In the genomic region with DNA sequence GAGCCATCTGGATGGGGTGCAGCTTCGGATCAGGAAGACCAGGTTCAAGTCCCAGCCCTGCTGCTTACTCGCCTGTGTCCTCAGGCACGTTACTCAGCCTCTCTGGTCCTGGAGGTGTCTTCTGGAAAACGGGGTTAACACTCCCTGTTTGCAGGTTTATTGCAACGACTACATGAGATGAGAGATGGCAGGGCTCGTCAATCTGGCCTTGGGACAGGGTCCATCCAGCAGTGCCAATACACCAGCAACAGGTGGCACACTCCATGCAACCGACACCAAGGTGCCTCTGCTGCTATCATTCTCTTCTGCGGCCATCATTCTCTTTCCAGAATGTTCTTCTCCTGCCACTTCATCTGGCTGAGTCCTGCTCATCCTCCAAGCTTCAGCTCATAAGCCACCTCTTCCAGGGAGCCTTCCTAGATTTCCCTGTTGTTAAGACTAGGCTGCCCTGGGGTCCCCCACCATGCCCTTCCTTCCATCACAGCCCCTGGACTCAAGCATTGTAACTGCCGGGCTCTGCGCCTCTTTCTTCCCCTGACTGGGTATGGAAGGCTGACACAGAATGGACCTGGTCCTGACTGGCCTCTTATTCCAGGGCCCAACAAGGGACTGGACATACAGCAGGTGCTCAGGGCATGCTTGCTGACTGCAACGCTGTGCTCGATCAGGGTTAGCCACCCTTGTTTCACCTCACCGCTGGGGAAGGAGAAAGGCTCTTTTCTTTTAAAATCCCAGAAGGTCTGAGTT, we compare ENCODE assay signal across 21 cellular contexts.
A peak's percentile ranks its signal among the peaks of the same experiment; 100 is the strongest.
DNase-seq lines count a peak whose midpoint lies in the region; ATAC-seq and TF ChIP-seq lines count a peak whose summit lies in the region.
"Had no signal": no experiment of that assay in that cellular context is flagged by ENCODE, and none has a peak within 500 bp of the region (broad histone marks: within the 10 kb centered on the region; RNA-seq: fewer than 3 reads in every experiment).

No MANE protein-coding gene starts in this region.

- no peaks in the 10 kb centered on the region for H3K27me3 ChIP-seq in aorta (ENCODE audit: control insufficient read depth in 1 of 2, insufficient read depth in 2 of 2, low read length in 1 of 2)
- H3K27me3 ChIP-seq: body of pancreas had no signal

- H3K9me3 Mint-ChIP-seq in WTC11: no peaks in the 10 kb centered on the region
- H3K9me3 Mint-ChIP-seq: activated CD8-positive, alpha-beta T cell treated with anti-CD3 and anti-CD28 coated beads for 36 hours; activated T-cell treated with anti-CD3 and anti-CD28 coated beads, Interleukin-2, amount 50 U/mL, for 24 hours; effector memory CD8-positive, alpha-beta T cell; mesothelial cell of epicardium; nephron had no signal

- DNase-seq in left cardiac atrium: peak; percentile 6
- DNase-seq in Right ventricle myocardium inferior (ENCODE audit: missing footprints): no peak
- peak; percentile 2 for DNase-seq in WTC11 (ENCODE audit: low spot score)
- peak; percentile 51 for DNase-seq in mesenteric fat pad (ENCODE audit: low spot score)
- DNase-seq in aorta: peak; percentile 19 to 44
- DNase-seq in central memory CD4-positive, alpha-beta T cell: no peak
- DNase-seq in NCI-H2196 treated with DMSO at 0.1 percent for 48 hours (lab: John Stamatoyannopoulos, UW; ENCODE audit: unreplicated experiment): no peak
- DNase-seq: activated CD8-positive, alpha-beta T cell treated with anti-CD3 and anti-CD28 coated beads for 36 hours; CD4-positive, CD25-positive, alpha-beta regulatory T cell; effector memory CD8-positive, alpha-beta T cell; NCI-H1048; NCI-H2081; NK-92 treated with Interleukin-12 subunit alpha and Interleukin-12 subunit beta, amount 100 ng/mL, for 24 hours had no signal

- H3K9me3 ChIP-seq in aorta (ENCODE audit: control insufficient read depth, low read length): no peaks in the 10 kb centered on the region
- H3K9me3 ChIP-seq: body of pancreas had no signal

- no peak overlapping the region for H3K4me3 Mint-ChIP-seq in WTC11
- H3K4me3 Mint-ChIP-seq: activated CD8-positive, alpha-beta T cell treated with anti-CD3 and anti-CD28 coated beads for 36 hours; activated naive CD8-positive, alpha-beta T cell; activated T-cell treated with anti-CD3 and anti-CD28 coated beads, Interleukin-2, amount 50 U/mL, for 24 hours; CD4-positive, CD25-positive, alpha-beta regulatory T cell; effector memory CD8-positive, alpha-beta T cell; mesothelial cell of epicardium; nephron had no signal

- no peak for TF ChIP-seq CTCF in WTC11 (IDR thresholded peaks at IDR 0.05)

- no peaks in the 10 kb centered on the region for H3K27me3 Mint-ChIP-seq in WTC11 (ENCODE audit: low read depth)
- H3K27me3 Mint-ChIP-seq: activated CD8-positive, alpha-beta T cell treated with anti-CD3 and anti-CD28 coated beads for 36 hours; activated naive CD8-positive, alpha-beta T cell; CD4-positive, CD25-positive, alpha-beta regulatory T cell had no signal

- peaks cover under 1% of the 10 kb centered on the region; the same call in 1 of the 2 replicates for H3K4me1 Mint-ChIP-seq in WTC11
- H3K4me1 Mint-ChIP-seq: CD4-positive, CD25-positive, alpha-beta regulatory T cell had no signal

- no peak overlapping the region for H3K27ac ChIP-seq in aorta (ENCODE audit: low read depth in 1 of 2, low read length in 2 of 2)
- H3K27ac ChIP-seq: body of pancreas, parathyroid adenoma, SK-N-MC had no signal

- CTCF ChIA-PET in WTC11 (lab: Charles Lee): no interaction called here

- H3K4me3 ChIP-seq in aorta (ENCODE audit: low read length in 2 of 2): no peak overlapping the region
- H3K4me3 ChIP-seq: body of pancreas, SK-N-MC had no signal

- no peaks in the 10 kb centered on the region for H3K36me3 ChIP-seq in aorta (ENCODE audit: control insufficient read depth in 1 of 2, insufficient read depth in 2 of 2, low read length in 1 of 2)

- WGBS in aorta, 2 donors: 82 to 83% methylated on average over 12 to 13 of the region's 13 CpGs

- POLR2A ChIA-PET in WTC11 (lab: Charles Lee): no interaction called here

- ATAC-seq in left cardiac atrium (no peak), Right ventricle myocardium inferior (no peak), WTC11 (no peak), aorta (ENCODE audit: low FRiP score) (no peak)
- ATAC-seq: activated CD8-positive, alpha-beta T cell treated with anti-CD3 and anti-CD28 coated beads for 36 hours; body of pancreas; effector memory CD8-positive, alpha-beta T cell; left colon had no signal

- H3K27ac Mint-ChIP-seq in WTC11: no peak overlapping the region
- H3K27ac Mint-ChIP-seq: activated CD8-positive, alpha-beta T cell treated with anti-CD3 and anti-CD28 coated beads for 36 hours; activated naive CD8-positive, alpha-beta T cell; activated T-cell treated with anti-CD3 and anti-CD28 coated beads, Interleukin-2, amount 50 U/mL, for 24 hours; CD4-positive, CD25-positive, alpha-beta regulatory T cell; effector memory CD8-positive, alpha-beta T cell; mesothelial cell of epicardium; nephron had no signal

- no peaks in the 10 kb centered on the region for H3K36me3 Mint-ChIP-seq in WTC11
- H3K36me3 Mint-ChIP-seq: activated naive CD8-positive, alpha-beta T cell; CD4-positive, CD25-positive, alpha-beta regulatory T cell; mesothelial cell of epicardium had no signal

- intact Hi-C loops in left cardiac atrium (cut with DNase I): no loop called here
- intact Hi-C loops in Right ventricle myocardium inferior (cut with DNase I): no loop called here
- intact Hi-C loops in aorta (cut with DNase I): no loop called here

- no peaks in the 10 kb centered on the region for H3K4me1 ChIP-seq in aorta (ENCODE audit: control insufficient read depth in 1 of 2, insufficient read depth in 2 of 2, low read length in 2 of 2)
- H3K4me1 ChIP-seq: parathyroid adenoma had no signal

TF ChIP-seq in WTC11, 78 proteins besides CTCF, POLR2A, EP300 and RAD21:
- TF ChIP-seq ZNF263 (CRISPR knock-in tag; IDR thresholded peaks at IDR 0.05; ENCODE audit: low read depth) (no peak), TEAD4 (CRISPR knock-in tag; IDR thresholded peaks at IDR 0.05) (no peak), FOXK1 (CRISPR knock-in tag; IDR thresholded peaks at IDR 0.05) (no peak), NFYB (CRISPR knock-in tag; conservative IDR thresholded peaks at IDR 0.05; ENCODE audit: low read depth) (no peak)
- TF ChIP-seq, protein P1, sequence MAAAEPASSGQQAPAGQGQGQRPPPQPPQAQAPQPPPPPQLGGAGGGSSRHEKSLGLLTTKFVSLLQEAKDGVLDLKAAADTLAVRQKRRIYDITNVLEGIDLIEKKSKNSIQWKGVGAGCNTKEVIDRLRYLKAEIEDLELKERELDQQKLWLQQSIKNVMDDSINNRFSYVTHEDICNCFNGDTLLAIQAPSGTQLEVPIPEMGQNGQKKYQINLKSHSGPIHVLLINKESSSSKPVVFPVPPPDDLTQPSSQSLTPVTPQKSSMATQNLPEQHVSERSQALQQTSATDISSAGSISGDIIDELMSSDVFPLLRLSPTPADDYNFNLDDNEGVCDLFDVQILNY (CRISPR knock-in tag; IDR thresholded peaks at IDR 0.05): no peak

Comparison
In these comparisons a context has a peak if more than half of its experiments do, and no peak if none do; other contexts are left out.
1. DNase-seq: peak in left cardiac atrium (single experiment), WTC11 (single experiment), mesenteric fat pad (single experiment) and aorta (2 of 2); none in Right ventricle myocardium inferior (single experiment), central memory CD4-positive, alpha-beta T cell (single experiment) and NCI-H2196 treated with DMSO at 0.1 percent for 48 hours (single experiment).